ENCODE assay signal across 8 cellular contexts in the genomic region with DNA sequence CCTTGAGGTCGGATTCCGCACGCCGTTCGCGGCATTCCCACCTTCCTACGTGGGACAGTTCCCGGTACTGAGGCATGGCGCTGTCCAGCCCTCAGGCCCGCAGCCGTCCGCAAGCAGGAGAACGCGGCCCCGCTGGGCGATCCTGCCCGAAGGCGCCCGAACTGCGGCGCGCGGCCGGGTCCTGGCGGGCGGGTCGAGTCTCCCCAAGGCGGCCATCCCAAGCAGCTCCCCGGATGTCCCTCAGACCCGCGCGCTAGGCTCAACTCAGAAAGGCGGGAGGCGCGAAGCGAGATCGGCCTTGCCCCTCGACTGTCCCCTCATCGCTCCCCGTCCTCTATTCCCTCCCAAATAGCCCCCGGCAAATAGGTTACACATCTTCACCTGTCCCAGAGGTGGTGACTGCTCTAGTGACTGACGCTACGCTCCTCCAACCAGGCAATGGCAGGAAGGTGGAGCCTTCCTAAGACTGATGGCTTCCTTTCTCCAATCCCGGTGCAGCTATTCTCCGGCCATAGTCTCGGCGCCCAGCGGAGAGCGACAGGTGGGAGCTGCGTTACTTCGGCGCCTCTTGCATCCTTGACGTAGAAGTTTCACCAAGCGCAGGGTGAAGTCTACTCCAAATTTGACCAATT. TPM values are rescaled to one million over a fixed set of nuclear protein-coding genes. Genes with fewer than 3 reads are reported as not detected.
DNase-seq lines count a peak whose midpoint lies in the region; ATAC-seq lines count a peak whose summit lies in the region.

No MANE protein-coding gene starts in this region.

- H3K27ac ChIP-seq in naive thymus-derived CD4-positive, alpha-beta T cell (ENCODE audit: low read depth, low read length): peak overlapping the region; percentile 79

- no peaks in the 10 kb centered on the region for H3K9me3 Mint-ChIP-seq in activated T-helper 17 cell treated with anti-CD3 and anti-CD28 coated beads, Interleukin-2, amount 50 U/mL, for 72 hours
- no peaks in the 10 kb centered on the region for H3K9me3 Mint-ChIP-seq in naive thymus-derived CD4-positive, alpha-beta T cell
- H3K9me3 Mint-ChIP-seq in stimulated activated memory B cell treated with anti-CD40 and anti-IgM and Interleukin-4, amounts not matched to agents 10 μg/mL and 1 μg/mL and 100 μg/mL, for 72 hours: no peaks in the 10 kb centered on the region

- no peaks in the 10 kb centered on the region for H3K9me3 ChIP-seq in naive thymus-derived CD4-positive, alpha-beta T cell (ENCODE audit: control insufficient read depth in 2 of 3, low read length in 3 of 3)

- no peaks in the 10 kb centered on the region for H3K27me3 Mint-ChIP-seq in activated T-helper 17 cell treated with anti-CD3 and anti-CD28 coated beads, Interleukin-2, amount 50 U/mL, for 72 hours
- no peaks in the 10 kb centered on the region for H3K27me3 Mint-ChIP-seq in naive thymus-derived CD4-positive, alpha-beta T cell
- no peaks in the 10 kb centered on the region for H3K27me3 Mint-ChIP-seq in stimulated activated memory B cell treated with anti-CD40 and anti-IgM and Interleukin-4, amounts not matched to agents 10 μg/mL and 1 μg/mL and 100 μg/mL, for 72 hours

- CTCF ChIA-PET in naive thymus-derived CD4-positive, alpha-beta T cell (lab: Charles Lee): interaction anchor here (0.6 to 1.3 kb wide), 2 partner anchors 206 to 310 kb away, joined by 3 read pairs; no protein-coding TSS in a partner anchor

- H3K4me1 Mint-ChIP-seq in activated T-helper 17 cell treated with anti-CD3 and anti-CD28 coated beads, Interleukin-2, amount 50 U/mL, for 72 hours: peaks cover 15% of the 10 kb centered on the region
- peaks cover 23 to 38% (median 33%) of the 10 kb centered on the region in 7 donors for H3K4me1 Mint-ChIP-seq in naive thymus-derived CD4-positive, alpha-beta T cell
- H3K4me1 Mint-ChIP-seq in stimulated activated memory B cell treated with anti-CD40 and anti-IgM and Interleukin-4, amounts not matched to agents 10 μg/mL and 1 μg/mL and 100 μg/mL, for 72 hours: peaks cover 37% of the 10 kb centered on the region

- H3K36me3 Mint-ChIP-seq in activated T-helper 17 cell treated with anti-CD3 and anti-CD28 coated beads, Interleukin-2, amount 50 U/mL, for 72 hours (ENCODE audit: low read depth): peaks cover under 1% of the 10 kb centered on the region
- peaks cover 0 to 13% (median 3%) of the 10 kb centered on the region in 5 donors for H3K36me3 Mint-ChIP-seq in naive thymus-derived CD4-positive, alpha-beta T cell
- H3K36me3 Mint-ChIP-seq in stimulated activated memory B cell treated with anti-CD40 and anti-IgM and Interleukin-4, amounts not matched to agents 10 μg/mL and 1 μg/mL and 100 μg/mL, for 72 hours: peaks cover 6% of the 10 kb centered on the region

- H3K27me3 ChIP-seq in naive thymus-derived CD4-positive, alpha-beta T cell (ENCODE audit: control insufficient read depth in 2 of 2, insufficient read depth in 2 of 2, low read length in 2 of 2): no peaks in the 10 kb centered on the region

- DNase-seq in EH (ENCODE audit: low read depth) (peak; percentile 97), GOT3 (lab: John Stamatoyannopoulos, UW) (peak; percentile 91), LHCN-M2 (ENCODE audit: low read depth) (peak; percentile 94), RPMI7951 (ENCODE audit: low read depth) (peak; percentile 94), fibroblast of peridontal ligament (ENCODE audit: extremely low read depth) (peak; percentile 97)
- peak in 8 of 9 donors; percentile 66 to 94 (median 90) for DNase-seq in naive thymus-derived CD4-positive, alpha-beta T cell

- intact Hi-C loops in naive thymus-derived CD4-positive, alpha-beta T cell (cut with micrococcal nuclease): loop anchor here (1.0 to 10.0 kb wide), 26 partner anchors 28 to 1858 kb away; a partner anchor contains a TSS

- peak overlapping the region; percentile 87 for H3K4me3 ChIP-seq in naive thymus-derived CD4-positive, alpha-beta T cell (ENCODE audit: low read length)

- no peak overlapping the region for H3K4me3 Mint-ChIP-seq in activated T-helper 17 cell treated with anti-CD3 and anti-CD28 coated beads, Interleukin-2, amount 50 U/mL, for 72 hours
- H3K4me3 Mint-ChIP-seq in naive thymus-derived CD4-positive, alpha-beta T cell: peak overlapping the region in 1 of 10 donors; percentile 86
- H3K4me3 Mint-ChIP-seq in stimulated activated memory B cell treated with anti-CD40 and anti-IgM and Interleukin-4, amounts not matched to agents 10 μg/mL and 1 μg/mL and 100 μg/mL, for 72 hours: no peak overlapping the region

- POLR2A ChIA-PET in naive thymus-derived CD4-positive, alpha-beta T cell (lab: Charles Lee): interaction anchor here (0.6 to 2.9 kb wide), 30 partner anchors 9 to 1108 kb away, joined by 3 to 24 read pairs (median 3); a partner anchor contains a TSS

- H3K36me3 ChIP-seq in naive thymus-derived CD4-positive, alpha-beta T cell (ENCODE audit: control insufficient read depth in 2 of 3, insufficient read depth in 3 of 3, low read length in 3 of 3): peaks cover 0 to 14% (median 0%) of the 10 kb centered on the region in 3 experiments

- no peak overlapping the region for H3K27ac Mint-ChIP-seq in activated T-helper 17 cell treated with anti-CD3 and anti-CD28 coated beads, Interleukin-2, amount 50 U/mL, for 72 hours
- peak overlapping the region in 3 of 9 donors; percentile 86 to 91 (median 90) for H3K27ac Mint-ChIP-seq in naive thymus-derived CD4-positive, alpha-beta T cell
- no peak overlapping the region for H3K27ac Mint-ChIP-seq in stimulated activated memory B cell treated with anti-CD40 and anti-IgM and Interleukin-4, amounts not matched to agents 10 μg/mL and 1 μg/mL and 100 μg/mL, for 72 hours

- ATAC-seq in activated T-helper 17 cell treated with anti-CD3 and anti-CD28 coated beads, Interleukin-2, amount 50 U/mL, for 72 hours (replicated peaks): peak; percentile 79
- ATAC-seq in naive thymus-derived CD4-positive, alpha-beta T cell: peak; percentile 77
- peak; percentile 86 for ATAC-seq in stimulated activated memory B cell treated with anti-CD40 and anti-IgM and Interleukin-4, amounts not matched to agents 10 μg/mL and 1 μg/mL and 100 μg/mL, for 72 hours

- peaks cover 11 to 26% of the 10 kb centered on the region in 2 donors for H3K4me1 ChIP-seq in naive thymus-derived CD4-positive, alpha-beta T cell (ENCODE audit: control insufficient read depth in 2 of 2, insufficient read depth in 2 of 2, low read length in 2 of 2)

RNA-seq across cellular contexts. Expression of a gene that starts 0.8 kb away (rescaled TPM):
- total RNA-seq in LHCN-M2 (2014; rRNA removed): 35.7 and 37.2 TPM in 2 replicates
- polyA plus RNA-seq in LHCN-M2 (2012): 24.8 TPM
- 31.4 and 35.2 TPM in 2 replicates for total RNA-seq in RPMI7951 (2014; rRNA removed; shearing (Covaris generic))
- 100 to 1,000 TPM in 1 of 2 donors, 10 to 100 TPM in 1; 94.5 to 119 TPM for total RNA-seq in activated T-helper 17 cell treated with anti-CD3 and anti-CD28 coated beads, Interleukin-2, amount 50 U/mL, for 72 hours
- 100 to 1,000 TPM; 145 to 240 (median 217) TPM for total RNA-seq in naive thymus-derived CD4-positive, alpha-beta T cell
- 10 to 100 TPM; 63.1 to 87.1 TPM for polyA plus RNA-seq in naive thymus-derived CD4-positive, alpha-beta T cell

RNA-seq across cellular contexts. Expression of a gene that starts 40.9 kb away (rescaled TPM):
- not detected in 2 replicates for total RNA-seq in LHCN-M2 (2014; rRNA removed)
- polyA plus RNA-seq in LHCN-M2 (2012): not detected
- total RNA-seq in RPMI7951 (2014; rRNA removed; shearing (Covaris generic)): not detected in 2 replicates
- total RNA-seq in activated T-helper 17 cell treated with anti-CD3 and anti-CD28 coated beads, Interleukin-2, amount 50 U/mL, for 72 hours: under 1 TPM; 0.26 TPM
- under 1 TPM in 3 of 5 experiments, not detected in 2; 0.13 to 0.96 (median 0.34) TPM for total RNA-seq in naive thymus-derived CD4-positive, alpha-beta T cell
- polyA plus RNA-seq in naive thymus-derived CD4-positive, alpha-beta T cell: not detected

RNA-seq across cellular contexts. Expression of a gene that starts 54.4 kb away (rescaled TPM):
- 1.8 and 1.9 TPM in 2 replicates for total RNA-seq in LHCN-M2 (2014; rRNA removed)
- 5.0 TPM for polyA plus RNA-seq in LHCN-M2 (2012)
- 3.5 and 3.9 TPM in 2 replicates for total RNA-seq in RPMI7951 (2014; rRNA removed; shearing (Covaris generic))
- 10 to 100 TPM; 12.6 to 22.9 TPM for total RNA-seq in activated T-helper 17 cell treated with anti-CD3 and anti-CD28 coated beads, Interleukin-2, amount 50 U/mL, for 72 hours
- 10 to 100 TPM in 3 of 5 experiments, under 1 TPM in 2; 0.35 to 95.5 (median 11.6) TPM for total RNA-seq in naive thymus-derived CD4-positive, alpha-beta T cell
- polyA plus RNA-seq in naive thymus-derived CD4-positive, alpha-beta T cell: not detected

Comparison
In these comparisons a context has a peak if more than half of its experiments do, and no peak if none do; other contexts are left out.
1. Peak in every context shown above with its lines: DNase-seq, ATAC-seq, H3K4me3 ChIP-seq and H3K27ac ChIP-seq.